ENCODE assay signal across 9 cellular contexts in genomic region chr6:118735320-118735719, GRCh38.
DNase-seq lines count a peak whose midpoint lies in the region; ATAC-seq and TF ChIP-seq lines count a peak whose summit lies in the region.
"Had no signal": no experiment of that assay in that cellular context is flagged by ENCODE, and none has a peak within 500 bp of the region (broad histone marks: within the 10 kb centered on the region; RNA-seq: fewer than 3 reads in every experiment).

No MANE protein-coding gene starts in this region.

- no peak overlapping the region for H3K27ac ChIP-seq in tibial nerve
- H3K27ac ChIP-seq in transverse colon = no peak overlapping the region
- H3K27ac ChIP-seq: BLaER1 treated with 17β-estradiol and CSF1 and Interleukin-3, amounts not matched to agents 10 nM and 100 nM had no signal

- H3K4me1 ChIP-seq in tibial nerve (peaks cover 0 to 10% (median 0%) of the 10 kb centered on the region in 4 donors), transverse colon (no peaks in the 10 kb centered on the region)

- H3K27me3 Mint-ChIP-seq in activated T-cell treated with anti-CD3 and anti-CD28 coated beads, Interleukin-2, amount 50 U/mL, for 72 hours (ENCODE audit: low read depth) = peaks cover 7% of the 10 kb centered on the region
- H3K27me3 Mint-ChIP-seq in glutamatergic neuron (ENCODE audit: unreplicated experiment) = peaks cover 2% of the 10 kb centered on the region

- no peak for ATAC-seq in activated T-cell treated with anti-CD3 and anti-CD28 coated beads, Interleukin-2, amount 50 U/mL, for 72 hours (replicated peaks in 1 of 2)

- TF ChIP-seq EP300 in tibial nerve (IDR thresholded peaks at IDR 0.05) (no peak), transverse colon (IDR thresholded peaks at IDR 0.05; ENCODE audit: low read depth) (no peak)

- TF ChIP-seq CTCF in glutamatergic neuron (IDR thresholded peaks at IDR 0.05; ENCODE audit: partially characterized antibody, unreplicated experiment) (peak; percentile 59), tibial nerve (IDR thresholded peaks at IDR 0.05) (peak in 3 of 5 experiments; percentile 18 to 27 (median 21)), transverse colon (IDR thresholded peaks at IDR 0.05) (peak in 1 of 5 experiments; percentile 4)

- TF ChIP-seq POLR2A in tibial nerve (IDR thresholded peaks at IDR 0.05) (no peak), transverse colon (IDR thresholded peaks at IDR 0.05) (no peak)

- in situ Hi-C loops in transverse colon (cut with MboI; ENCODE audit: low pct_ligation_motif_present in 1 of 4, low pct_unique_long_range_greater_than_20kb in 1 of 4, low sequenced_read_pairs in 3 of 4) = no loop called here

- H3K4me3 ChIP-seq in tibial nerve = no peak overlapping the region
- no peak overlapping the region for H3K4me3 ChIP-seq in transverse colon
- H3K4me3 ChIP-seq: BLaER1 treated with 17β-estradiol and CSF1 and Interleukin-3, amounts not matched to agents 10 nM and 100 nM had no signal

- no peaks in the 10 kb centered on the region for H3K36me3 ChIP-seq in tibial nerve
- no peaks in the 10 kb centered on the region for H3K36me3 ChIP-seq in transverse colon
- H3K36me3 ChIP-seq: BLaER1 treated with 17β-estradiol and CSF1 and Interleukin-3, amounts not matched to agents 10 nM and 100 nM had no signal

- H3K4me1 Mint-ChIP-seq in activated T-cell treated with anti-CD3 and anti-CD28 coated beads, Interleukin-2, amount 50 U/mL, for 72 hours (ENCODE audit: low read depth) = peaks cover 38% of the 10 kb centered on the region
- H3K4me1 Mint-ChIP-seq in glutamatergic neuron (ENCODE audit: low read depth, unreplicated experiment) = peaks cover 13% of the 10 kb centered on the region

- H3K27ac Mint-ChIP-seq in activated T-cell treated with anti-CD3 and anti-CD28 coated beads, Interleukin-2, amount 50 U/mL, for 72 hours = no peak overlapping the region
- H3K27ac Mint-ChIP-seq in glutamatergic neuron (ENCODE audit: unreplicated experiment) = no peak overlapping the region

- peaks cover 0 to 1% of the 10 kb centered on the region in 2 donors for H3K36me3 Mint-ChIP-seq in activated T-cell treated with anti-CD3 and anti-CD28 coated beads, Interleukin-2, amount 50 U/mL, for 72 hours (ENCODE audit: insufficient read depth in 2 of 2)
- no peaks in the 10 kb centered on the region for H3K36me3 Mint-ChIP-seq in glutamatergic neuron (ENCODE audit: unreplicated experiment)

- H3K27me3 ChIP-seq in tibial nerve (no peaks in the 10 kb centered on the region), transverse colon (no peaks in the 10 kb centered on the region)
- H3K27me3 ChIP-seq: BLaER1 treated with 17β-estradiol and CSF1 and Interleukin-3, amounts not matched to agents 10 nM and 100 nM had no signal

- WGBS in tibial nerve, 2 donors = 22 to 23% methylated on average over 2 of the region's 2 CpGs
- WGBS in transverse colon (ENCODE audit: low coverage in 1 of 2), 2 donors = 41% methylated on average over 2 of the region's 2 CpGs; no CpG with 5 or more reads in 1 of the 2 donors

- peak overlapping the region; percentile 10 to 13 for H3K4me3 Mint-ChIP-seq in activated T-cell treated with anti-CD3 and anti-CD28 coated beads, Interleukin-2, amount 50 U/mL, for 72 hours
- no peak overlapping the region for H3K4me3 Mint-ChIP-seq in glutamatergic neuron (ENCODE audit: unreplicated experiment)

- peaks cover 0 to 2% of the 10 kb centered on the region in 2 donors for H3K9me3 Mint-ChIP-seq in activated T-cell treated with anti-CD3 and anti-CD28 coated beads, Interleukin-2, amount 50 U/mL, for 72 hours
- peaks cover 4% of the 10 kb centered on the region for H3K9me3 Mint-ChIP-seq in glutamatergic neuron (ENCODE audit: unreplicated experiment)

- H3K9me3 ChIP-seq in tibial nerve (no peaks in the 10 kb centered on the region), transverse colon (no peaks in the 10 kb centered on the region)
- H3K9me3 ChIP-seq: BLaER1 treated with 17β-estradiol and CSF1 and Interleukin-3, amounts not matched to agents 10 nM and 100 nM had no signal

- intact Hi-C loops in transverse colon (cut with DNase I; ENCODE audit: low total_unique reads) = no loop called here

- DNase-seq in activated T-cell treated with anti-CD3 and anti-CD28 coated beads, Interleukin-2, amount 50 U/mL, for 72 hours = no peak
- no peak for DNase-seq in activated T-cell treated with anti-CD3 and anti-CD28 coated beads, Interleukin-2, amount 50 U/mL, for 48 hours
- DNase-seq in SK-N-DZ (ENCODE audit: low spot score) (peak; percentile 17), glutamatergic neuron (no peak), tibial nerve (ENCODE audit: low spot score in 2 of 2) (no peak), NCI-H1930 (lab: John Stamatoyannopoulos, UW) (no peak), transverse colon (no peak), cerebellum (ENCODE audit: low spot score) (no peak)
